8 cellular contexts compared by ENCODE assay signal in the genomic region with DNA sequence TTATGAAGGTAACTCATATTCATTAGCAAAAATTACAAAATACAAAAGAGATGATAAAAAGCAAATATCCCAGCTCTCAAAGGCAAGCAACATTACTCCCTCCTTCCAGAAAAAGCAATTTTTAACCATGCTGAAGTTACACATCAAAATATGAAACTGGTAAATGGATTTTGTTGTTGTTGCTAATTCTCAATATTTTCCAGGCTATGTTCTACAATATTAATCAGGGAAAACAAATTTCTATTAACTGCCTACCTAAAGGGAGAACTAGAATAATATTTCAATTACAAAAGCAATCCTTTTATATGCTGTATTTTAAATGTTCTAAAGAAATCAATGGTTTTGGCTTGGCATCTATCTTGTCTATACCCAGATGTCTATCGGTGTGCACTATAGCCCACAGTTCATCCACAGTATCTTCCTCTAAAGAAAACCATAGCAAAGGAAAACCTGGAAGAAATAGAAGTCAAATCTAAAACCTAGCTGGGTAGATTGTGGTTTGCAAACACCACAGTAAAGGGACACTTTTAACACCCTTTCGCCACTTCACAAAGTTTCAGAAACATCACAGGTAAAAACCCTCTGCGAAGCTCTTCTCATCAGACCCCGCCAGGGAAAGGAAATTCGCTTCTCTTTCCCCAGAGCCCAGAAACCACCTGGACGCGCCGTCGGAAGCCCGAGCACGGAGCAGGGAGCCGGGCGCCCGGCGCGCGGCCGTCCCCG. TPM values are rescaled to one million over a fixed set of nuclear protein-coding genes. Genes with fewer than 3 reads are reported as not detected.
DNase-seq lines count a peak whose midpoint lies in the region; ATAC-seq and TF ChIP-seq lines count a peak whose summit lies in the region.

No MANE protein-coding gene starts in this region.

- TSS peak; percentile 47 for BruUV-seq in Calu3 (replicated peaks; lab: Mats Ljungman, UMichigan)

- peak; percentile 18 for ATAC-seq in GM21717 (IDR thresholded peaks at IDR 0.05; ENCODE audit: unreplicated experiment)

- no peak for TF ChIP-seq POLR2A in Peyer's patch (IDR thresholded peaks at IDR 0.05)
- no peak for TF ChIP-seq POLR2A in spleen (IDR thresholded peaks at IDR 0.05)

- H3K27ac ChIP-seq in Peyer's patch, result peak overlapping the region; percentile 77 to 96 (median 84)
- H3K27ac ChIP-seq in left ventricle myocardium inferior (replicated peaks), result peak overlapping the region; percentile 81
- H3K27ac ChIP-seq in spleen, result peak overlapping the region in 7 of 8 donors; percentile 23 to 87 (median 78)

- H3K27me3 ChIP-seq in Peyer's patch (no peaks in the 10 kb centered on the region), left ventricle myocardium inferior (ENCODE audit: low read depth) (peaks cover 88% of the 10 kb centered on the region), spleen (replicated peaks in 1 of 7) (peaks cover 0 to 36% (median 12%) of the 10 kb centered on the region in 7 donors)

- H3K9me3 ChIP-seq in Peyer's patch (no peaks in the 10 kb centered on the region), left ventricle myocardium inferior (replicated peaks) (no peaks in the 10 kb centered on the region), spleen (peaks cover 0 to 4% (median 0%) of the 10 kb centered on the region in 8 donors)

- TF ChIP-seq CTCF in Calu3 (IDR thresholded peaks at IDR 0.05; ENCODE audit: unreplicated experiment), result no peak
- no peak for TF ChIP-seq CTCF in Peyer's patch (IDR thresholded peaks at IDR 0.05)
- no peak for TF ChIP-seq CTCF in left ventricle myocardium inferior (IDR thresholded peaks at IDR 0.05; ENCODE audit: borderline replicate concordance)
- TF ChIP-seq CTCF in spleen (IDR thresholded peaks at IDR 0.05 in 8 of 11, conservative IDR thresholded peaks at IDR 0.05 in 3 of 11), result no peak
- no peak for TF ChIP-seq CTCF in HFFc6 (IDR thresholded peaks at IDR 0.05)

- peak overlapping the region; percentile 77 for H3K27ac Mint-ChIP-seq in Calu3 (ENCODE audit: unreplicated experiment)
- no peak overlapping the region for H3K27ac Mint-ChIP-seq in HFFc6

- peaks cover 45% of the 10 kb centered on the region for H3K4me1 Mint-ChIP-seq in Calu3 (ENCODE audit: low read depth, unreplicated experiment)
- H3K4me1 Mint-ChIP-seq in HFFc6 (ENCODE audit: low read depth), result no peaks in the 10 kb centered on the region

- no peaks in the 10 kb centered on the region for H3K27me3 Mint-ChIP-seq in Calu3 (ENCODE audit: unreplicated experiment)
- peaks cover 5% of the 10 kb centered on the region for H3K27me3 Mint-ChIP-seq in HFFc6 (ENCODE audit: insufficient read depth)

- H3K4me3 ChIP-seq in Peyer's patch, result peak overlapping the region; percentile 67 to 94 (median 78)
- peak overlapping the region; percentile 69 for H3K4me3 ChIP-seq in left ventricle myocardium inferior
- H3K4me3 ChIP-seq in spleen, result peak overlapping the region; percentile 29 to 85 (median 57)

- intact Hi-C loops in Calu3 (cut with micrococcal nuclease; ENCODE audit: unreplicated experiment), result loop anchor here (2.0 kb wide), 1 partner anchor 37 kb away; no protein-coding TSS in a partner anchor
- intact Hi-C loops in left ventricle myocardium inferior (cut with micrococcal nuclease), result no loop called here
- intact Hi-C loops in spleen (cut with DNase I; ENCODE audit: low total_unique reads), result no loop called here

- CTCF ChIA-PET in Calu3 (lab: Charles Lee), result interaction anchor here (0.8 to 1.4 kb wide), 3 partner anchors 64 to 161 kb away, joined by 3 to 5 read pairs (median 4); no protein-coding TSS in a partner anchor

- H3K36me3 Mint-ChIP-seq in Calu3 (ENCODE audit: insufficient read depth, unreplicated experiment), result peaks cover 46% of the 10 kb centered on the region
- H3K36me3 Mint-ChIP-seq in HFFc6 (ENCODE audit: low read depth), result no peaks in the 10 kb centered on the region

- peak overlapping the region; percentile 81 for H3K4me3 Mint-ChIP-seq in Calu3 (ENCODE audit: low read depth, unreplicated experiment)
- no peak overlapping the region for H3K4me3 Mint-ChIP-seq in HFFc6

- WGBS in spleen, 5 donors, result 4 to 21% (median 5%) methylated on average over 5 to 19 of the region's 19 CpGs

- H3K4me1 ChIP-seq in Peyer's patch, result peaks cover 0 to 7% (median 0%) of the 10 kb centered on the region in 4 donors
- peaks cover 15% of the 10 kb centered on the region for H3K4me1 ChIP-seq in left ventricle myocardium inferior
- H3K4me1 ChIP-seq in spleen, result peaks cover 7 to 88% (median 36%) of the 10 kb centered on the region in 6 donors

- H3K36me3 ChIP-seq in Peyer's patch (no peaks in the 10 kb centered on the region), left ventricle myocardium inferior (no peaks in the 10 kb centered on the region), spleen (no peaks in the 10 kb centered on the region)

- peak; percentile 25 for DNase-seq in Calu3
- DNase-seq in Peyer's patch, result peak in 1 of 3 donors; percentile 54
- DNase-seq in left ventricle myocardium inferior, result no peak
- no peak for DNase-seq in spleen
- no peak for DNase-seq in HFFc6
- no peak for DNase-seq in C1 segment of cervical spinal cord (lab: John Stamatoyannopoulos, UW)
- no peak for DNase-seq in hypothalamus (lab: John Stamatoyannopoulos, UW)

- H3K9me3 Mint-ChIP-seq in Calu3 (ENCODE audit: low read depth, unreplicated experiment) (no peaks in the 10 kb centered on the region), HFFc6 (no peaks in the 10 kb centered on the region)

RNA-seq across cellular contexts. Expression of a gene that starts 32.0 kb away (rescaled TPM):
- 82.7 and 86.6 TPM in 2 replicates for total RNA-seq in Calu3 (2022)
- total RNA-seq in Peyer's patch, result 10 to 100 TPM; 35.2 to 59.4 (median 50.9) TPM
- total RNA-seq in left ventricle myocardium inferior, result 4.1 TPM
- total RNA-seq in spleen, result 10 to 100 TPM; 33.6 to 50.7 (median 41.6) TPM
- 1 to 10 TPM; 5.3 to 7.0 (median 5.6) TPM for polyA plus RNA-seq in spleen
- under 1 TPM; 0.10 to 0.71 (median 0.33) TPM for total RNA-seq in HFFc6 (2021; fragmentation: NEBNext Ultra II Directional; extraction: Animal tissue kit (Norgen Biotek cat#: 25700))
